Comparison of ENCODE assay signal across 22 cellular contexts in genomic region chr22:22087854-22088657, GRCh38.
"Had no signal": no experiment of that assay in that cellular context is flagged by ENCODE, and none has a peak within 500 bp of the region (broad histone marks: within the 10 kb centered on the region; RNA-seq: fewer than 3 reads in every experiment).

No MANE protein-coding gene starts in this region.

- ATAC-seq: activated CD8-positive, alpha-beta memory T cell treated with anti-CD3 and anti-CD28 coated beads, Interleukin-2, amount 10 ng/mL, durations not matched to agents 7 days and 5 days; activated CD8-positive, alpha-beta T cell treated with anti-CD3 and anti-CD28 coated beads for 36 hours; activated naive CD4-positive, alpha-beta T cell treated with anti-CD3 and anti-CD28 coated beads, Interleukin-2, amount 50 U/mL, for 72 hours; effector memory CD8-positive, alpha-beta T cell; esophagus mucosa; gastrocnemius medialis; left ventricle myocardium superior; natural killer cell treated with Interleukin-12 subunit alpha and Interleukin-12 subunit beta and Interleukin-15 and Interleukin-18, amount 100 ng/mL, for 72 hours; upper lobe of right lung had no signal

- H3K4me3 Mint-ChIP-seq: activated CD4-positive, alpha-beta T cell treated with anti-CD3 and anti-CD28 coated beads, Interleukin-2, amount 10 ng/mL, durations not matched to agents 7 days and 5 days; activated CD8-positive, alpha-beta memory T cell treated with anti-CD3 and anti-CD28 coated beads, Interleukin-2, amount 10 ng/mL, durations not matched to agents 7 days and 5 days; activated CD8-positive, alpha-beta T cell treated with anti-CD3 and anti-CD28 coated beads for 36 hours; central memory CD8-positive, alpha-beta T cell; effector memory CD8-positive, alpha-beta T cell; natural killer cell treated with Interleukin-12 subunit alpha and Interleukin-12 subunit beta and Interleukin-15 and Interleukin-18, amount 100 ng/mL, for 72 hours had no signal

- H3K9me3 Mint-ChIP-seq: activated CD4-positive, alpha-beta T cell treated with anti-CD3 and anti-CD28 coated beads, Interleukin-2, amount 10 ng/mL, durations not matched to agents 7 days and 5 days; activated CD8-positive, alpha-beta T cell treated with anti-CD3 and anti-CD28 coated beads for 36 hours; activated naive CD4-positive, alpha-beta T cell treated with anti-CD3 and anti-CD28 coated beads, Interleukin-2, amount 50 U/mL, for 72 hours; central memory CD8-positive, alpha-beta T cell; effector memory CD8-positive, alpha-beta T cell; natural killer cell treated with Interleukin-12 subunit alpha and Interleukin-12 subunit beta and Interleukin-15 and Interleukin-18, amount 100 ng/mL, for 72 hours had no signal

- H3K4me1 ChIP-seq: adrenal gland, ascending aorta, gastrocnemius medialis, upper lobe of right lung had no signal

- H3K36me3 ChIP-seq: adrenal gland, ascending aorta, gastrocnemius medialis, spleen, upper lobe of right lung had no signal

- H3K36me3 Mint-ChIP-seq: activated naive CD4-positive, alpha-beta T cell treated with anti-CD3 and anti-CD28 coated beads, Interleukin-2, amount 50 U/mL, for 72 hours; natural killer cell treated with Interleukin-12 subunit alpha and Interleukin-12 subunit beta and Interleukin-15 and Interleukin-18, amount 100 ng/mL, for 72 hours had no signal

- DNase-seq: activated CD4-positive, alpha-beta T cell treated with anti-CD3 and anti-CD28 coated beads, Interleukin-2, amount 10 ng/mL, durations not matched to agents 7 days and 5 days; activated CD4-positive, CD25-positive, alpha-beta regulatory T cell treated with anti-CD3 and anti-CD28 coated beads, Interleukin-2, amount 50 U/mL, for 72 hours; activated CD8-positive, alpha-beta memory T cell treated with anti-CD3 and anti-CD28 coated beads, Interleukin-2, amount 10 ng/mL, durations not matched to agents 7 days and 5 days; activated CD8-positive, alpha-beta T cell treated with anti-CD3 and anti-CD28 coated beads for 36 hours; activated gamma-delta T cell; activated T-cell treated with anti-CD3 and anti-CD28 coated beads for 4 hours; adrenal gland; effector memory CD8-positive, alpha-beta T cell; gastrocnemius medialis; hippocampal formation; left ventricle myocardium superior; midbrain; spleen; stimulated activated CD4-positive, alpha-beta T cell treated with anti-CD3 and anti-CD28 coated beads, Interleukin-4, amount 100 ng/mL, for 1 hour; stimulated activated naive CD4-positive, alpha-beta T cell; upper lobe of right lung had no signal

- H3K27ac ChIP-seq: adrenal gland, ascending aorta, gastrocnemius medialis, spleen, upper lobe of right lung, VCaP had no signal

- H3K27me3 ChIP-seq: ascending aorta had no signal

- H3K4me1 Mint-ChIP-seq: central memory CD8-positive, alpha-beta T cell had no signal

- H3K27ac Mint-ChIP-seq: activated CD4-positive, alpha-beta T cell treated with anti-CD3 and anti-CD28 coated beads, Interleukin-2, amount 10 ng/mL, durations not matched to agents 7 days and 5 days; activated CD8-positive, alpha-beta memory T cell treated with anti-CD3 and anti-CD28 coated beads, Interleukin-2, amount 10 ng/mL, durations not matched to agents 7 days and 5 days; activated CD8-positive, alpha-beta T cell treated with anti-CD3 and anti-CD28 coated beads for 36 hours; activated naive CD4-positive, alpha-beta T cell treated with anti-CD3 and anti-CD28 coated beads, Interleukin-2, amount 50 U/mL, for 72 hours; effector memory CD8-positive, alpha-beta T cell; natural killer cell treated with Interleukin-12 subunit alpha and Interleukin-12 subunit beta and Interleukin-15 and Interleukin-18, amount 100 ng/mL, for 72 hours had no signal

- H3K4me3 ChIP-seq: adrenal gland, ascending aorta, gastrocnemius medialis, spleen, upper lobe of right lung had no signal

- H3K9me3 ChIP-seq: adrenal gland, ascending aorta, gastrocnemius medialis, spleen, upper lobe of right lung had no signal
